In genomic region chr7:103116511-103116910, GRCh38 we compare ENCODE assay signal across 20 cellular contexts.
"Had no signal": no experiment of that assay in that cellular context is flagged by ENCODE, and none has a peak within 500 bp of the region (broad histone marks: within the 10 kb centered on the region; RNA-seq: fewer than 3 reads in every experiment).

No MANE protein-coding gene starts in this region.

- H3K27ac ChIP-seq: heart left ventricle, left lung, lower lobe of right lung, neural progenitor cell, prostate gland, spleen, thoracic aorta had no signal

- DNase-seq: dermis blood vessel endothelial cell; effector CD4-positive, alpha-beta T cell; endodermal cell; heart left ventricle; left lung; lower lobe of right lung; natural killer cell; ovary; spleen; stimulated activated CD4-positive, alpha-beta T cell treated with anti-CD3 and anti-CD28 coated beads, Interleukin-15, amount 100 ng/mL, for 24 hours; stimulated activated CD4-positive, alpha-beta T cell treated with anti-CD3 and anti-CD28 coated beads, Interleukin-1b, Interleukin-23, amount 100 ng/mL, for 48 hours; stimulated activated CD4-positive, alpha-beta T cell treated with anti-CD3 and anti-CD28 coated beads, Interleukin-4, amount 100 ng/mL, for 24 hours had no signal

- H3K27me3 ChIP-seq: heart left ventricle, left lung, neural progenitor cell, ovary, spleen had no signal

- ATAC-seq: heart left ventricle; left lung; lower lobe of right lung; natural killer cell; stimulated activated memory B cell treated with anti-CD40 and anti-IgM and Interleukin-4, amounts not matched to agents 10 μg/mL and 1 μg/mL and 100 μg/mL, for 72 hours had no signal

- H3K27me3 Mint-ChIP-seq: memory B cell; stimulated activated memory B cell treated with anti-CD40 and anti-IgM and Interleukin-4, amounts not matched to agents 10 μg/mL and 1 μg/mL and 100 μg/mL, for 72 hours; stimulated activated naive CD8-positive, alpha-beta T cell treated with anti-CD3 and anti-CD28 coated beads, Interleukin-15, Interleukin-2, amounts not matched to agents 100 ng/mL and 50 ng/mL, for 24 hours; type B pancreatic cell had no signal

- H3K4me3 ChIP-seq: heart left ventricle, left lung, lower lobe of right lung, neural progenitor cell, ovary, prostate gland, spleen, thoracic aorta had no signal

- H3K27ac Mint-ChIP-seq: endodermal cell; memory B cell; mesothelial cell of epicardium; natural killer cell; stimulated activated memory B cell treated with anti-CD40 and anti-IgM and Interleukin-4, amounts not matched to agents 10 μg/mL and 1 μg/mL and 100 μg/mL, for 72 hours; stimulated activated naive CD8-positive, alpha-beta T cell treated with anti-CD3 and anti-CD28 coated beads, Interleukin-15, Interleukin-2, amounts not matched to agents 100 ng/mL and 50 ng/mL, for 24 hours; type B pancreatic cell had no signal

- H3K9me3 Mint-ChIP-seq: natural killer cell, neural progenitor cell, type B pancreatic cell had no signal

- H3K4me1 Mint-ChIP-seq: endodermal cell; memory B cell; mesothelial cell of epicardium; stimulated activated memory B cell treated with anti-CD40 and anti-IgM and Interleukin-4, amounts not matched to agents 10 μg/mL and 1 μg/mL and 100 μg/mL, for 72 hours had no signal

- H3K4me3 Mint-ChIP-seq: endodermal cell; memory B cell; mesothelial cell of epicardium; natural killer cell; neural progenitor cell; stimulated activated memory B cell treated with anti-CD40 and anti-IgM and Interleukin-4, amounts not matched to agents 10 μg/mL and 1 μg/mL and 100 μg/mL, for 72 hours; stimulated activated naive CD8-positive, alpha-beta T cell treated with anti-CD3 and anti-CD28 coated beads, Interleukin-15, Interleukin-2, amounts not matched to agents 100 ng/mL and 50 ng/mL, for 24 hours; type B pancreatic cell had no signal
